In genomic region chr13:73702419-73703071, GRCh38 we compare ENCODE assay signal across 8 cellular contexts.
A peak's percentile ranks its signal among the peaks of the same experiment; 100 is the strongest.
DNase-seq lines count a peak whose midpoint lies in the region; ATAC-seq and TF ChIP-seq lines count a peak whose summit lies in the region.

No MANE protein-coding gene starts in this region.

- TF ChIP-seq EP300 in tibial nerve (IDR thresholded peaks at IDR 0.05), result no peak

- no peak overlapping the region for H3T11ph ChIP-seq in H9 (ENCODE audit: low read length)

- H3K36me3 Mint-ChIP-seq in H9 (ENCODE audit: insufficient read depth in 1 of 3, low read depth in 3 of 3), result peaks cover 0 to 2% (median 0%) of the 10 kb centered on the region in 3 experiments; a peak in 2 of 7 replicates

- no peak overlapping the region for H2BK12ac ChIP-seq in H9 (ENCODE audit: insufficient read length, low read depth, low read length)

- H2BK120ac ChIP-seq in H9 (ENCODE audit: low read depth, low read length, poor library complexity, severe bottlenecking), result no peak overlapping the region

- no peak overlapping the region for H3K4me2 ChIP-seq in H9 (ENCODE audit: insufficient read depth, insufficient read length, low read length)
- no peak overlapping the region for H3K4me2 ChIP-seq in GM23248 (ENCODE audit: unreplicated experiment)

- H3K27ac ChIP-seq in H9 (ENCODE audit: insufficient read length, low read depth, low read length) (no peak overlapping the region), tibial nerve (no peak overlapping the region), aorta (ENCODE audit: low read depth in 1 of 2, low read length in 2 of 2) (no peak overlapping the region), GM23248 (no peak overlapping the region)

- DNase-seq in GM12864 (ENCODE audit: low read depth) (peak; percentile 26), H9 (no peak), SK-N-DZ (ENCODE audit: low spot score) (peak; percentile 5), tibial nerve (ENCODE audit: low spot score in 2 of 2) (no peak), aorta (no peak), GM23248 (no peak)

- H2AK5ac ChIP-seq in H9 (ENCODE audit: insufficient read length, low read length), result no peak overlapping the region

- H2BK20ac ChIP-seq in H9 (ENCODE audit: low read depth, low read length, poor library complexity, severe bottlenecking), result no peak overlapping the region

- intact Hi-C loops in aorta (cut with DNase I), result no loop called here

- H3K14ac ChIP-seq in H9 (ENCODE audit: insufficient read depth, low read length), result no peak overlapping the region

- no peak for TF ChIP-seq POLR2A in tibial nerve (IDR thresholded peaks at IDR 0.05)

- H3K18ac ChIP-seq in H9 (ENCODE audit: insufficient read length, low read depth, low read length), result no peak overlapping the region

- ATAC-seq in esophagus mucosa (peak; percentile 94), GM19035 (IDR thresholded peaks at IDR 0.05; ENCODE audit: unreplicated experiment) (no peak), aorta (ENCODE audit: low FRiP score) (no peak)

- H3K27me3 ChIP-seq in H9 (ENCODE audit: insufficient read depth, low read length), result no peaks in the 10 kb centered on the region
- no peaks in the 10 kb centered on the region for H3K27me3 ChIP-seq in tibial nerve
- H3K27me3 ChIP-seq in aorta (ENCODE audit: control insufficient read depth in 1 of 2, insufficient read depth in 2 of 2, low read length in 1 of 2), result peaks cover 0 to 1% of the 10 kb centered on the region in 2 donors
- H3K27me3 ChIP-seq in GM23248 (replicated peaks; ENCODE audit: insufficient read depth), result no peaks in the 10 kb centered on the region

- H2BK15ac ChIP-seq in H9 (ENCODE audit: low read depth, low read length), result no peak overlapping the region

- H3K9ac ChIP-seq in H9 (ENCODE audit: extremely low read depth, insufficient read length, low read length) (no peak overlapping the region), GM23248 (no peak overlapping the region)

- H4K5ac ChIP-seq in H9 (ENCODE audit: insufficient read length, low read depth, low read length), result no peak overlapping the region

- H4K91ac ChIP-seq in H9 (ENCODE audit: insufficient read length, low read depth, low read length), result no peak overlapping the region

- no peaks in the 10 kb centered on the region for H3K23me2 ChIP-seq in H9 (ENCODE audit: insufficient read length, low read depth, low read length, poor library complexity, severe bottlenecking)

- no CpG with 5 or more reads among the region's 8 CpGs for WGBS in H9 (ENCODE audit: extremely low coverage, insufficient read length, low lambda C conversion rate)
- WGBS in tibial nerve, 2 donors, result 76 to 81% methylated on average over 8 of the region's 8 CpGs
- 76 to 77% methylated on average over 8 of the region's 8 CpGs for WGBS in aorta, 2 donors
- 89 to 91% methylated on average over 8 of the region's 8 CpGs for WGBS in GM23248 (ENCODE audit: low coverage in 1 of 2, low lambda C conversion rate in 2 of 2, missing lambda C conversion rate in 2 of 2), 2 experiments

- H3K23ac ChIP-seq in H9 (ENCODE audit: insufficient read length, low read depth, low read length), result no peak overlapping the region

- H3K36me3 ChIP-seq in tibial nerve, result peaks cover 0 to 3% (median 0%) of the 10 kb centered on the region in 3 donors
- no peaks in the 10 kb centered on the region for H3K36me3 ChIP-seq in aorta (ENCODE audit: control insufficient read depth in 1 of 2, insufficient read depth in 2 of 2, low read length in 1 of 2)
- H3K36me3 ChIP-seq in GM23248 (ENCODE audit: low read depth), result 0 out of 2 replicates have a peak, but pooled peaks cover 4% of the 10 kb centered on the region

- peaks cover 54 to 55% of the 10 kb centered on the region in 2 experiments for H3K4me1 Mint-ChIP-seq in H9

- H3K27me3 Mint-ChIP-seq in H9 (ENCODE audit: low read depth), result no peaks in the 10 kb centered on the region

- in situ Hi-C loops in GM23248 (cut with MboI), result loop anchor here (25.0 kb wide), 2 partner anchors 640 to 890 kb away; partner anchors contain the start of gene KLF5

- no peak overlapping the region for H3K4me3 ChIP-seq in GM12864 (ENCODE audit: low read depth, low read length)
- no peak overlapping the region for H3K4me3 ChIP-seq in tibial nerve
- H3K4me3 ChIP-seq in aorta (ENCODE audit: low read length in 2 of 2), result no peak overlapping the region
- no peak overlapping the region for H3K4me3 ChIP-seq in GM23248

- H4K20me1 ChIP-seq in H9 (ENCODE audit: control insufficient read depth, insufficient read depth, insufficient read length) (no peaks in the 10 kb centered on the region), GM23248 (ENCODE audit: insufficient read depth) (no peaks in the 10 kb centered on the region)

- H3K4me3 Mint-ChIP-seq in H9, result peak overlapping the region in 1 of 2 experiments; percentile 38; a peak in 2 of 5 replicates

- no peaks in the 10 kb centered on the region for H3K9me3 Mint-ChIP-seq in H9

- H3K4me1 ChIP-seq in H9 (ENCODE audit: insufficient read depth, low read length) (no peaks in the 10 kb centered on the region), tibial nerve (no peaks in the 10 kb centered on the region), aorta (ENCODE audit: control insufficient read depth in 1 of 2, insufficient read depth in 2 of 2, low read length in 2 of 2) (no peaks in the 10 kb centered on the region), GM23248 (ENCODE audit: insufficient read depth) (0 out of 2 replicates have a peak, but pooled peaks cover 5% of the 10 kb centered on the region)

- peak overlapping the region; percentile 86 to 96 (median 96) for H3K27ac Mint-ChIP-seq in H9

- H3K79me2 ChIP-seq in H9 (ENCODE audit: insufficient read depth, low read length) (no peaks in the 10 kb centered on the region), GM23248 (ENCODE audit: insufficient read depth) (no peaks in the 10 kb centered on the region)

- no peak overlapping the region for H2BK5ac ChIP-seq in H9 (ENCODE audit: insufficient read length, low read length)

- no peak overlapping the region for H3K56ac ChIP-seq in H9 (ENCODE audit: insufficient read length, low read depth, low read length)

- no peaks in the 10 kb centered on the region for H3F3A ChIP-seq in GM23248 (ENCODE audit: insufficient read depth)

- no peak for TF ChIP-seq CTCF in GM12864 (IDR thresholded peaks at IDR 0.05; ENCODE audit: low read depth, low read length, missing control alignments)
- TF ChIP-seq CTCF in H9 (conservative IDR thresholded peaks at IDR 0.05), result no peak
- TF ChIP-seq CTCF in tibial nerve (IDR thresholded peaks at IDR 0.05), result no peak

- no peak overlapping the region for H4K8ac ChIP-seq in H9 (replicated peaks; ENCODE audit: insufficient read length, low read depth, low read length)

- H3K79me1 ChIP-seq in H9 (ENCODE audit: insufficient read depth, low read depth, low read length, poor library complexity, severe bottlenecking), result no peaks in the 10 kb centered on the region

- H3K9me2 ChIP-seq in GM23248 (ENCODE audit: insufficient read depth), result no peaks in the 10 kb centered on the region

- no peaks in the 10 kb centered on the region for H3K9me3 ChIP-seq in H9 (ENCODE audit: control insufficient read depth, low read depth, low read length)
- no peaks in the 10 kb centered on the region for H3K9me3 ChIP-seq in tibial nerve
- H3K9me3 ChIP-seq in aorta (ENCODE audit: control insufficient read depth, low read length), result no peaks in the 10 kb centered on the region
- no peaks in the 10 kb centered on the region for H3K9me3 ChIP-seq in GM23248 (ENCODE audit: low read depth)

- no peak overlapping the region for H2AFZ ChIP-seq in H9 (ENCODE audit: low read length)
- H2AFZ ChIP-seq in GM23248, result no peak overlapping the region

- no peak overlapping the region for H3K4ac ChIP-seq in H9 (ENCODE audit: low read depth, low read length)

Comparison
In these comparisons a context has a peak if more than half of its experiments do, and no peak if none do; other contexts are left out.
1. DNase-seq: peak in GM12864 (single experiment) and SK-N-DZ (single experiment); none in H9 (single experiment), tibial nerve (0 of 2), aorta (0 of 2) and GM23248 (single experiment).